ENCODE assay signal across 16 cellular contexts in the genomic region with DNA sequence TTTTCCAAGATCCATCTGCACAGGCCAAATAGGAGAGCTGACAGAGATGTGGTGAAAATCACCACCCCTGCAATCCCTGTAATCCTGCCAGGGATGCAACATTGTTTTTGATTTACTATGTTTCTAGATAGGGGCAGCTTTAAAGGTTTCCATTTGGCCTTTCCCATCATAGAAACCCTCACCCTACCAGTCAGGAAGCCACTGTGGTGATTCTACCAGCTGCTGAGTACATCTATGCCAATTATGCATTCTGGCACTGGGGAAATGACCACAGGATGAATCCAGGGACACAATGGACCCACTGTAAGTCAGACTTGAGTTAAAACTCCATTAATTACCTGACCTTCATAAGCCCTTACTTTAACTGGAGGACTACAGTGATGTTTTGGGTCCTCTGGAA.
DNase-seq lines count a peak whose midpoint lies in the region; TF ChIP-seq lines count a peak whose summit lies in the region.
"Had no signal": no experiment of that assay in that cellular context is flagged by ENCODE, and none has a peak within 500 bp of the region (broad histone marks: within the 10 kb centered on the region; RNA-seq: fewer than 3 reads in every experiment).

No MANE protein-coding gene starts in this region.

- TF ChIP-seq CTCF in GM13976 (IDR thresholded peaks at IDR 0.05; ENCODE audit: borderline replicate concordance, control extremely low read depth, extremely low read depth, insufficient read depth, missing control alignments) = no peak

- in situ Hi-C loops in GM13976 (cut with MboI; ENCODE audit: low sequenced_read_pairs, unreplicated experiment) = no loop called here

- intact Hi-C loops in head of caudate nucleus (cut with DNase I) = no loop called here

- DNase-seq in A172 (ENCODE audit: low spot score) (peak; percentile 26), LHCN-M2 (ENCODE audit: low read depth) (peak; percentile 79), SW480 (ENCODE audit: low spot score) (peak; percentile 2), myocyte (ENCODE audit: low read depth) (peak; percentile 91), head of caudate nucleus (no peak), GM13976 (ENCODE audit: low spot score) (no peak), kidney tubule cell (ENCODE audit: low spot score) (no peak), SIG-M5 treated with dmso at 0.1 percent for 504 hours (lab: John Stamatoyannopoulos, UW; ENCODE audit: unreplicated experiment) (no peak)
- DNase-seq: 8988T; C1 segment of cervical spinal cord; CD4-positive, alpha-beta memory T cell; COR-L47; DMS153; DMS79 treated with DMSO at 0.1 percent for 48 hours; EL; H7 had no signal

Comparison
In these comparisons a context has a peak if more than half of its experiments do, and no peak if none do; other contexts are left out.
1. DNase-seq: peak in A172 (single experiment), LHCN-M2 (single experiment), SW480 (single experiment) and myocyte (single experiment); none in head of caudate nucleus (0 of 42), GM13976 (single experiment), kidney tubule cell (single experiment) and SIG-M5 treated with dmso at 0.1 percent for 504 hours (single experiment).